Comparison of ENCODE assay signal across 23 cellular contexts in the genomic region with DNA sequence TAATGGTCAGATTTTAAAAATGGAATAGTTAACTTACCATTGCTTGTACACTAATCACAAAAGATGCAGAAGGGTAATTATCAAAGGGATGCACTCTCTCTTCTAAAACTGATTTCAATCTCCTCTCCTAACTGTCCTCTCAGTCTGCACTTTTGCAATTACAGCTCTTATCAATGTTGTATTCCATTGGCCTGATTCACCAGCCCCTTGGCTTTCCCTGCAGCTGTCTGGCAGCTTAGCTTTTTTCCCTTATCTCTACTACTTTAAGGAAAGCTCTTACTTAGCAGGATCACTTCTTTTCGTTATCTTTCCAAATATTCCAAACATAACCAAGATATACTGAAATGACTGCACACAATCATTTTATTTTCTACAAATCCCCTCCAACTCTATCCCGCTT.
"Had no signal": no experiment of that assay in that cellular context is flagged by ENCODE, and none has a peak within 500 bp of the region (broad histone marks: within the 10 kb centered on the region; RNA-seq: fewer than 3 reads in every experiment).

No MANE protein-coding gene starts in this region.

- H3K4me1 ChIP-seq: breast epithelium, colonic mucosa, esophagus muscularis mucosa, heart right ventricle, left lung, prostate gland, spleen, testis, vagina had no signal

- H3K9me3 ChIP-seq: colonic mucosa, left lung, ovary, prostate gland, testis, vagina had no signal

- DNase-seq: activated CD4-positive, alpha-beta memory T cell treated with anti-CD3 and anti-CD28 coated beads for 36 hours; activated CD4-positive, alpha-beta T cell treated with anti-CD3 and anti-CD28 coated beads for 36 hours; activated effector memory CD4-positive, alpha-beta T cell treated with Interleukin-2 at 50 U/mL for 16 hours; activated naive CD4-positive, alpha-beta T cell treated with anti-CD3 and anti-CD28 coated beads for 36 hours; activated T-cell treated with anti-CD3 and anti-CD28 coated beads, Interleukin-2, amount 50 U/mL, for 72 hours; anterior cingulate cortex; colonic mucosa; dorsolateral prefrontal cortex; effector memory CD8-positive, alpha-beta T cell; heart right ventricle; left lung; naive thymus-derived CD8-positive, alpha-beta T cell; ovary; spleen; stimulated activated CD4-positive, alpha-beta T cell treated with anti-CD3 and anti-CD28 coated beads, Interleukin-4, amount 100 ng/mL, for 1 hour; T-helper 1 cell; T-helper 9 cell; testis had no signal

- ATAC-seq: activated CD4-positive, alpha-beta T cell treated with anti-CD3 and anti-CD28 coated beads for 36 hours; activated T-cell treated with anti-CD3 and anti-CD28 coated beads, Interleukin-2, amount 50 U/mL, for 72 hours; effector memory CD8-positive, alpha-beta T cell; heart right ventricle; left lung; naive thymus-derived CD8-positive, alpha-beta T cell had no signal

- H3K36me3 ChIP-seq: breast epithelium, colonic mucosa, esophagus muscularis mucosa, heart right ventricle, left lung, ovary, prostate gland, spleen, vagina had no signal

- H3K4me3 ChIP-seq: breast epithelium, colonic mucosa, dorsolateral prefrontal cortex, esophagus muscularis mucosa, heart right ventricle, left lung, lung, ovary, prostate gland, spleen, testis, vagina had no signal

- H3K27me3 ChIP-seq: breast epithelium, colonic mucosa, dorsolateral prefrontal cortex, ovary, spleen, testis, vagina had no signal

- H3K27ac ChIP-seq: breast epithelium, colonic mucosa, dorsolateral prefrontal cortex, esophagus muscularis mucosa, heart right ventricle, left lung, ovary, prostate gland, spleen, testis, vagina had no signal
